In the genomic region with DNA sequence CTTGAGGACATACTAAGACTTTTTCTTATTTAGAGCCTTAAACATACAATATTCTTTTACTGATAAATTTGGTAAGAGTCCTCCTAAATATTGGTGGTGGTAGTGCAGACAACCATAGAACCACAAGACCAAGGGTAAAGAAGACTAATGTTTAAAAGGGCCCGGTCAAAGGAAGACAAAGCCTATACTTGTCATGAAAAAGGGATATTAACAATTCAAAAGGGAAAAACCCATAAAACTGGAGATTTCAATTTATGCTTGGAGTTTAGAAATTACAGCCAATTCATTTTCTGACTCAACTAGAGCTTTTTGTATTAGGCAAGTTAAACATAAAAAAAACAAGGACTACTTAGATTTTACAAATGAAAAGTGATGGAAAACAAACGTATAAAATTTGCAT, we compare ENCODE assay signal across 36 cellular contexts.
"Had no signal": no experiment of that assay in that cellular context is flagged by ENCODE, and none has a peak within 500 bp of the region (broad histone marks: within the 10 kb centered on the region; RNA-seq: fewer than 3 reads in every experiment).

No MANE protein-coding gene starts in this region.

- H3K27me3 Mint-ChIP-seq: activated CD4-positive, alpha-beta memory T cell treated with anti-CD3 and anti-CD28 coated beads, Interleukin-2, amount 10 ng/mL, durations not matched to agents 7 days and 5 days; activated CD4-positive, alpha-beta T cell treated with anti-CD3 and anti-CD28 coated beads for 36 hours; activated CD4-positive, alpha-beta T cell treated with anti-CD3 and anti-CD28 coated beads, Interleukin-2, amount 10 ng/mL, durations not matched to agents 7 days and 5 days; activated CD8-positive, alpha-beta memory T cell treated with anti-CD3 and anti-CD28 coated beads, Interleukin-2, amount 10 ng/mL, durations not matched to agents 7 days and 5 days; activated naive CD4-positive, alpha-beta T cell treated with anti-CD3 and anti-CD28 coated beads, Interleukin-2, amount 10 ng/mL, durations not matched to agents 7 days and 5 days; activated naive CD4-positive, alpha-beta T cell treated with anti-CD3 and anti-CD28 coated beads, Interleukin-2, amount 50 U/mL, for 24 hours; activated naive CD8-positive, alpha-beta T cell; activated naive CD8-positive, alpha-beta T cell treated with anti-CD3 and anti-CD28 coated beads, Interleukin-2, amount 10 ng/mL, durations not matched to agents 7 days and 5 days; activated naive CD8-positive, alpha-beta T cell treated with anti-CD3 and anti-CD28 coated beads, Interleukin-2, amount 50 U/mL, for 24 hours; activated T-cell treated with anti-CD3 and anti-CD28 coated beads, Interleukin-2, amount 50 U/mL, for 24 hours; brain; central memory CD8-positive, alpha-beta T cell had no signal

- ATAC-seq: activated CD4-positive, alpha-beta T cell treated with anti-CD3 and anti-CD28 coated beads for 36 hours; activated CD4-positive, CD25-positive, alpha-beta regulatory T cell treated with anti-CD3 and anti-CD28 coated beads, Interleukin-2, amount 50 U/mL, for 24 hours; activated CD8-positive, alpha-beta memory T cell treated with anti-CD3 and anti-CD28 coated beads, Interleukin-2, amount 10 ng/mL, durations not matched to agents 7 days and 5 days; activated CD8-positive, alpha-beta T cell treated with anti-CD3 and anti-CD28 coated beads, Interleukin-2, amount 10 ng/mL, durations not matched to agents 7 days and 5 days; activated naive CD8-positive, alpha-beta T cell treated with anti-CD3 and anti-CD28 coated beads, Interleukin-2, amount 50 U/mL, for 24 hours had no signal

- FAIRE-seq: bronchial epithelial cell, TTC549 had no signal

- H3K9me3 Mint-ChIP-seq: activated CD4-positive, alpha-beta memory T cell treated with anti-CD3 and anti-CD28 coated beads, Interleukin-2, amount 10 ng/mL, durations not matched to agents 7 days and 5 days; activated CD4-positive, alpha-beta T cell treated with anti-CD3 and anti-CD28 coated beads, Interleukin-2, amount 10 ng/mL, durations not matched to agents 7 days and 5 days; activated naive CD4-positive, alpha-beta T cell treated with anti-CD3 and anti-CD28 coated beads, Interleukin-2, amount 10 ng/mL, durations not matched to agents 7 days and 5 days; activated naive CD4-positive, alpha-beta T cell treated with anti-CD3 and anti-CD28 coated beads, Interleukin-2, amount 50 U/mL, for 24 hours; activated naive CD8-positive, alpha-beta T cell treated with anti-CD3 and anti-CD28 coated beads, Interleukin-2, amount 10 ng/mL, durations not matched to agents 7 days and 5 days; activated naive CD8-positive, alpha-beta T cell treated with anti-CD3 and anti-CD28 coated beads, Interleukin-2, amount 50 U/mL, for 24 hours; activated T-cell treated with anti-CD3 and anti-CD28 coated beads, Interleukin-2, amount 50 U/mL, for 24 hours; activated T-helper 2 cell treated with anti-CD3 and anti-CD28 coated beads, Interferon-gamma antibody, Interleukin-2, Interleukin-4, amounts not matched to agents 10 μg/mL and 5 μg/mL and 100 μg/mL, durations not matched to agents 14 hours and 24 hours and 36 hours; brain; central memory CD8-positive, alpha-beta T cell; T-helper 1 cell treated with Interleukin-12 subunit alpha and Interleukin-12 subunit beta and Interleukin-4 antibody, amounts not matched to agents 30 μg/mL and 1 μg/mL, for 36 hours; T-helper 2 cell treated with Interferon-gamma antibody and Interleukin-4, amounts not matched to agents 5 μg/mL and 100 μg/mL, for 36 hours had no signal

- H3K27ac Mint-ChIP-seq: activated CD4-positive, alpha-beta memory T cell treated with anti-CD3 and anti-CD28 coated beads, Interleukin-2, amount 10 ng/mL, durations not matched to agents 7 days and 5 days; activated CD4-positive, alpha-beta T cell treated with anti-CD3 and anti-CD28 coated beads for 36 hours; activated CD4-positive, alpha-beta T cell treated with anti-CD3 and anti-CD28 coated beads, Interleukin-2, amount 10 ng/mL, durations not matched to agents 7 days and 5 days; activated CD8-positive, alpha-beta memory T cell treated with anti-CD3 and anti-CD28 coated beads, Interleukin-2, amount 10 ng/mL, durations not matched to agents 7 days and 5 days; activated CD8-positive, alpha-beta T cell treated with anti-CD3 and anti-CD28 coated beads, Interleukin-2, amount 10 ng/mL, durations not matched to agents 7 days and 5 days; activated naive CD4-positive, alpha-beta T cell treated with anti-CD3 and anti-CD28 coated beads, Interleukin-2, amount 10 ng/mL, durations not matched to agents 7 days and 5 days; activated naive CD4-positive, alpha-beta T cell treated with anti-CD3 and anti-CD28 coated beads, Interleukin-2, amount 50 U/mL, for 24 hours; activated naive CD8-positive, alpha-beta T cell; activated naive CD8-positive, alpha-beta T cell treated with anti-CD3 and anti-CD28 coated beads, Interleukin-2, amount 10 ng/mL, durations not matched to agents 7 days and 5 days; activated naive CD8-positive, alpha-beta T cell treated with anti-CD3 and anti-CD28 coated beads, Interleukin-2, amount 50 U/mL, for 24 hours; activated T-cell treated with anti-CD3 and anti-CD28 coated beads, Interleukin-2, amount 50 U/mL, for 24 hours; activated T-helper 2 cell treated with anti-CD3 and anti-CD28 coated beads, Interferon-gamma antibody, Interleukin-2, Interleukin-4, amounts not matched to agents 10 μg/mL and 5 μg/mL and 100 μg/mL, durations not matched to agents 14 hours and 24 hours and 36 hours; T-helper 1 cell treated with Interleukin-12 subunit alpha and Interleukin-12 subunit beta and Interleukin-4 antibody, amounts not matched to agents 30 μg/mL and 1 μg/mL, for 36 hours; T-helper 2 cell treated with Interferon-gamma antibody and Interleukin-4, amounts not matched to agents 5 μg/mL and 100 μg/mL, for 36 hours had no signal

- H3K4me3 Mint-ChIP-seq: activated CD4-positive, alpha-beta memory T cell treated with anti-CD3 and anti-CD28 coated beads, Interleukin-2, amount 10 ng/mL, durations not matched to agents 7 days and 5 days; activated CD4-positive, alpha-beta T cell treated with anti-CD3 and anti-CD28 coated beads for 36 hours; activated CD4-positive, alpha-beta T cell treated with anti-CD3 and anti-CD28 coated beads, Interleukin-2, amount 10 ng/mL, durations not matched to agents 7 days and 5 days; activated CD8-positive, alpha-beta memory T cell treated with anti-CD3 and anti-CD28 coated beads, Interleukin-2, amount 10 ng/mL, durations not matched to agents 7 days and 5 days; activated CD8-positive, alpha-beta T cell treated with anti-CD3 and anti-CD28 coated beads, Interleukin-2, amount 10 ng/mL, durations not matched to agents 7 days and 5 days; activated naive CD4-positive, alpha-beta T cell treated with anti-CD3 and anti-CD28 coated beads, Interleukin-2, amount 10 ng/mL, durations not matched to agents 7 days and 5 days; activated naive CD4-positive, alpha-beta T cell treated with anti-CD3 and anti-CD28 coated beads, Interleukin-2, amount 50 U/mL, for 24 hours; activated naive CD8-positive, alpha-beta T cell; activated naive CD8-positive, alpha-beta T cell treated with anti-CD3 and anti-CD28 coated beads, Interleukin-2, amount 10 ng/mL, durations not matched to agents 7 days and 5 days; activated naive CD8-positive, alpha-beta T cell treated with anti-CD3 and anti-CD28 coated beads, Interleukin-2, amount 50 U/mL, for 24 hours; activated T-cell treated with anti-CD3 and anti-CD28 coated beads, Interleukin-2, amount 50 U/mL, for 24 hours; brain; central memory CD8-positive, alpha-beta T cell; T-helper 1 cell treated with Interleukin-12 subunit alpha and Interleukin-12 subunit beta and Interleukin-4 antibody, amounts not matched to agents 30 μg/mL and 1 μg/mL, for 36 hours; T-helper 2 cell treated with Interferon-gamma antibody and Interleukin-4, amounts not matched to agents 5 μg/mL and 100 μg/mL, for 36 hours had no signal

- DNase-seq: activated CD4-positive, alpha-beta memory T cell treated with anti-CD3 and anti-CD28 coated beads, Interleukin-2, amount 10 ng/mL, durations not matched to agents 7 days and 5 days; activated CD4-positive, alpha-beta T cell treated with anti-CD3 and anti-CD28 coated beads for 1 hour; activated CD4-positive, alpha-beta T cell treated with anti-CD3 and anti-CD28 coated beads for 36 hours; activated CD4-positive, alpha-beta T cell treated with anti-CD3 and anti-CD28 coated beads for 48 hours; activated CD4-positive, alpha-beta T cell treated with anti-CD3 and anti-CD28 coated beads, Interleukin-2, amount 10 ng/mL, durations not matched to agents 7 days and 5 days; activated CD4-positive, alpha-beta T cell treated with anti-CD3 and anti-CD28 coated beads, Interleukin-2, amount 50 U/mL, for 48 hours; activated CD4-positive, CD25-positive, alpha-beta regulatory T cell; activated CD8-positive, alpha-beta memory T cell treated with anti-CD3 and anti-CD28 coated beads for 24 hours; activated CD8-positive, alpha-beta memory T cell treated with anti-CD3 and anti-CD28 coated beads, Interleukin-2, amount 10 ng/mL, durations not matched to agents 7 days and 5 days; activated CD8-positive, alpha-beta memory T cell treated with anti-CD3 and anti-CD28 coated beads, Interleukin-2, amount 50 U/mL, for 48 hours; activated CD8-positive, alpha-beta T cell treated with anti-CD3 and anti-CD28 coated beads, Interleukin-2, amount 10 ng/mL, durations not matched to agents 7 days and 5 days; activated effector memory CD4-positive, alpha-beta T cell treated with Interleukin-2 at 50 U/mL for 16 hours; activated gamma-delta T cell; activated naive CD4-positive, alpha-beta T cell treated with anti-CD3 and anti-CD28 coated beads, Interleukin-2, amount 10 ng/mL, durations not matched to agents 7 days and 5 days; activated naive CD4-positive, alpha-beta T cell treated with Interleukin-2 at 50 U/mL for 16 hours; activated naive CD8-positive, alpha-beta T cell treated with anti-CD3 and anti-CD28 coated beads, Interleukin-2, amount 10 ng/mL, durations not matched to agents 7 days and 5 days; activated naive CD8-positive, alpha-beta T cell treated with anti-CD3 and anti-CD28 coated beads, Interleukin-2, amount 50 U/mL, for 24 hours; activated T-cell treated with anti-CD3 and anti-CD28 coated beads, Interleukin-2, amount 50 U/mL, for 24 hours; activated T-cell treated with anti-CD3 and anti-CD28 coated beads, Interleukin-2, amount 50 U/mL, for 48 hours; amygdala; anterior cingulate cortex; caudate nucleus; cerebellar nuclear complex; T-helper 1 cell; T-helper 2 cell; T-helper 9 cell had no signal
